Comparison of ENCODE assay signal across 1 cellular context in the genomic region with DNA sequence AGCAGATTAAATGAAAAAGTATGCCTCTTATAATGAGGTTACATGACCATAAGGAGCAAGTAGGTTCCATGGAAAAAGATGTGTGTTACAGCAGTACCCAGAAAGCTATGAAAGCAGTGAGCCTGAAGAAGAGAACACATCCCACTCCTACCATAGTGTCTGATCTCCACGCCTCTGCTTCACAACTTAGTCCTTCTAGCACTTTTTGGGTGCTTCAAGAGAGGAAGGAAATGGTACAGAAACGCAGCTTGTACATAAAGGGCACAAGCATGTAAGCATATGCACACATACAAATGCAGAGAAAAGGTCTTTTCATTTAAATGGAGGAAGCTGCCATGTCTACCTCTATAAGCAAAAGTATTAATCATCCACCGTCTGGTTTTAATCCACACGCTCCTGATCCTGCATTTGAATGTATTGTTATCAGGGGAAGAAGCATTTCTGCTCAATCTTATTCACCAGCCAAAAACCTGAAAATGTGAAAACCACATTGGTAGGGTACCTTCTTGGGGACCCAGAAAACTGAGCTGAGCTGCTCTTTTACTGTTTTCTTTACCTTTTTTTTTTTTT.
TF ChIP-seq lines count a peak whose summit lies in the region.

No MANE protein-coding gene starts in this region.

TF ChIP-seq in IMR-90, 13 proteins besides CTCF, POLR2A, EP300 and RAD21 (continued from another document):
- no peak for TF ChIP-seq BHLHE40 (IDR thresholded peaks at IDR 0.05; ENCODE audit: low read depth, low read length)
